ENCODE assay signal across 18 cellular contexts in the genomic region with DNA sequence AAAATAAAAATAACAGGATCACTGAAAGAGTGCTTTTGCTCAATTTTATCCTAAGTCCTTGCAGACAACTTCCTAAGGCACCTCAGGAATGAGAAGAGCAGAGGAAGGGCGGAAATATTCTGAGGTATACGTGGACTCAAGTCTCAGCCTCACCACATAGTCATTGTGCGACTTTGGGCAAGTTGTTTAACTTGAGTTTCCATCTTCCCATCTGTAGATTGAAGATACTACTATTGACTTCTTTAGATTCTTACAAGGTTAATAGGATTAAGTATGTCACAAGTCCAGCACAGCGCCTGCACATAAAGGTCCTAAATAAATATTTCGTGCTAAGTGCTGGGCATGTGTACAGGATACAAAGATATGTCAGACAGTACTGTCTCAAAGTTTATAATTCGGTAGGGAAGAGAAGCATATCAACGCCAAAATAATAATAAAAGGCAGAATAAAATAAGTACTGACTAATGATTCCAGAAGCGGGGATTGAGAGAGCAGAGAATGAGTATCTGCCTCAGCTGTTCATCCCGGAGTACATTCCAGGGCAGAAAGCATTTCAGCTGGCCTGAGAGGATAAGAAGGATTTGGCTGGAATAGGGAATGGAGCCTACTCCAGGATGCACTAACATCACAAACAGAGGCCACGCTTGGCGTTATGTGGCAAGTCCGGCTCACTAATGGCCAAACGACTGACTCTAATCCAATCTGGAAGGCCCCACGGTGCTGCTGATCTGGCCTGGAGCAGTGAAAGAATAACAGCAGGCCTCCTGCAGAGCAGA.
DNase-seq lines count a peak whose midpoint lies in the region; ATAC-seq and TF ChIP-seq lines count a peak whose summit lies in the region.
"Had no signal": no experiment of that assay in that cellular context is flagged by ENCODE, and none has a peak within 500 bp of the region (broad histone marks: within the 10 kb centered on the region; RNA-seq: fewer than 3 reads in every experiment).

No MANE protein-coding gene starts in this region.

- H3K36me3 ChIP-seq in sigmoid colon: no peaks in the 10 kb centered on the region
- H3K36me3 ChIP-seq: ascending aorta, uterus had no signal

- peaks cover 50% of the 10 kb centered on the region for H3K4me1 Mint-ChIP-seq in activated naive CD4-positive, alpha-beta T cell treated with anti-CD3 and anti-CD28 coated beads, Interleukin-2, amount 10 ng/mL, durations not matched to agents 7 days and 5 days
- peaks cover 56% of the 10 kb centered on the region for H3K4me1 Mint-ChIP-seq in WTC11
- peaks cover 29 to 47% of the 10 kb centered on the region in 2 donors for H3K4me1 Mint-ChIP-seq in stimulated activated naive B cell treated with anti-CD40 and anti-IgM and Interleukin-4, amounts not matched to agents 10 μg/mL and 1 μg/mL and 100 μg/mL, for 72 hours

- TF ChIP-seq EP300 in sigmoid colon (IDR thresholded peaks at IDR 0.05): no peak

- H3K9me3 Mint-ChIP-seq in activated naive CD4-positive, alpha-beta T cell treated with anti-CD3 and anti-CD28 coated beads, Interleukin-2, amount 10 ng/mL, durations not matched to agents 7 days and 5 days: peaks cover 22% of the 10 kb centered on the region
- H3K9me3 Mint-ChIP-seq in WTC11: no peaks in the 10 kb centered on the region
- peaks cover 0 to 2% of the 10 kb centered on the region in 2 donors for H3K9me3 Mint-ChIP-seq in stimulated activated naive B cell treated with anti-CD40 and anti-IgM and Interleukin-4, amounts not matched to agents 10 μg/mL and 1 μg/mL and 100 μg/mL, for 72 hours
- H3K9me3 Mint-ChIP-seq: dendritic cell treated with granulocyte-macrophage colony-stimulating factor and Interleukin-4, amounts not matched to agents 40 ng/mL and 50 ng/mL, for 4 days; stimulated activated naive CD8-positive, alpha-beta T cell treated with anti-CD3 and anti-CD28 coated beads, Interleukin-15, Interleukin-2, amounts not matched to agents 100 ng/mL and 50 ng/mL, for 24 hours; T-cell had no signal

- peaks cover 0 to 15% (median 6%) of the 10 kb centered on the region in 4 donors for H3K4me1 ChIP-seq in sigmoid colon
- H3K4me1 ChIP-seq: ascending aorta, uterus had no signal

- H3K27ac ChIP-seq in sigmoid colon: no peak overlapping the region
- H3K27ac ChIP-seq: ascending aorta, uterus had no signal

- H3K36me3 Mint-ChIP-seq in activated naive CD4-positive, alpha-beta T cell treated with anti-CD3 and anti-CD28 coated beads, Interleukin-2, amount 10 ng/mL, durations not matched to agents 7 days and 5 days: peaks cover 20% of the 10 kb centered on the region
- H3K36me3 Mint-ChIP-seq in WTC11: peaks cover 13% of the 10 kb centered on the region; the same call in 1 of the 2 replicates
- peaks cover 1 to 7% of the 10 kb centered on the region in 2 donors for H3K36me3 Mint-ChIP-seq in stimulated activated naive B cell treated with anti-CD40 and anti-IgM and Interleukin-4, amounts not matched to agents 10 μg/mL and 1 μg/mL and 100 μg/mL, for 72 hours
- H3K36me3 Mint-ChIP-seq: T-cell had no signal

- 88 to 95% methylated on average over 14 of the region's 14 CpGs for WGBS in sigmoid colon, 2 donors

- POLR2A ChIA-PET in WTC11 (lab: Charles Lee): no interaction called here

- TF ChIP-seq CTCF in WTC11 (IDR thresholded peaks at IDR 0.05) (no peak), fibroblast of villous mesenchyme (IDR thresholded peaks at IDR 0.05; ENCODE audit: insufficient read depth, low read depth, low read length) (no peak), sigmoid colon (IDR thresholded peaks at IDR 0.05) (no peak)

- H3K4me3 ChIP-seq in fibroblast of villous mesenchyme (ENCODE audit: low read depth, low read length) (no peak overlapping the region), sigmoid colon (no peak overlapping the region)
- H3K4me3 ChIP-seq: ascending aorta, mucosa of descending colon, spleen, uterus had no signal

- peak overlapping the region; percentile 76 for H3K27ac Mint-ChIP-seq in activated naive CD4-positive, alpha-beta T cell treated with anti-CD3 and anti-CD28 coated beads, Interleukin-2, amount 10 ng/mL, durations not matched to agents 7 days and 5 days
- peak overlapping the region; percentile 90 for H3K27ac Mint-ChIP-seq in WTC11
- peak overlapping the region; percentile 75 for H3K27ac Mint-ChIP-seq in stimulated activated naive B cell treated with anti-CD40 and anti-IgM and Interleukin-4, amounts not matched to agents 10 μg/mL and 1 μg/mL and 100 μg/mL, for 72 hours

- peak; percentile 18; the same call in 1 of the 2 replicates for ATAC-seq in WTC11
- ATAC-seq in stimulated activated naive B cell treated with anti-CD40 and anti-IgM and Interleukin-4, amounts not matched to agents 10 μg/mL and 1 μg/mL and 100 μg/mL, for 72 hours (replicated peaks): no peak
- ATAC-seq: mucosa of descending colon had no signal

- TF ChIP-seq POLR2A in sigmoid colon (IDR thresholded peaks at IDR 0.05): no peak

- no peaks in the 10 kb centered on the region for H3K9me3 ChIP-seq in sigmoid colon
- H3K9me3 ChIP-seq: ascending aorta, mucosa of descending colon, spleen, uterus had no signal

- CTCF ChIA-PET in activated naive CD4-positive, alpha-beta T cell treated with anti-CD3 and anti-CD28 coated beads, Interleukin-2, amount 10 ng/mL, durations not matched to agents 7 days and 5 days (lab: Charles Lee): no interaction called here
- CTCF ChIA-PET in WTC11 (lab: Charles Lee): no interaction called here

- no peak for DNase-seq in activated naive CD4-positive, alpha-beta T cell treated with anti-CD3 and anti-CD28 coated beads, Interleukin-2, amount 10 ng/mL, durations not matched to agents 7 days and 5 days
- no peak for DNase-seq in activated naive CD4-positive, alpha-beta T cell treated with Interleukin-2 at 50 U/mL for 16 hours
- DNase-seq in WTC11 (ENCODE audit: low spot score) (no peak), fibroblast of villous mesenchyme (ENCODE audit: low read depth) (peak; percentile 35), sigmoid colon (no peak), cerebellar cortex (ENCODE audit: low spot score) (no peak), NCI-H1436 treated with DMSO at 0.1 percent for 48 hours (lab: John Stamatoyannopoulos, UW) (no peak)
- no peak for DNase-seq in stimulated activated naive B cell treated with anti-CD40 and anti-IgM and Interleukin-4, amounts not matched to agents 10 μg/mL and 1 μg/mL and 100 μg/mL, for 72 hours
- DNase-seq: activated CD4-positive, alpha-beta T cell treated with anti-CD3 and anti-CD28 coated beads for 1 hour; Calu3; mucosa of descending colon; NCI-H1048; spleen; uterus had no signal

- H3K27me3 Mint-ChIP-seq in activated naive CD4-positive, alpha-beta T cell treated with anti-CD3 and anti-CD28 coated beads, Interleukin-2, amount 10 ng/mL, durations not matched to agents 7 days and 5 days: peaks cover 8% of the 10 kb centered on the region
- no peaks in the 10 kb centered on the region for H3K27me3 Mint-ChIP-seq in WTC11 (ENCODE audit: low read depth)
- H3K27me3 Mint-ChIP-seq in stimulated activated naive B cell treated with anti-CD40 and anti-IgM and Interleukin-4, amounts not matched to agents 10 μg/mL and 1 μg/mL and 100 μg/mL, for 72 hours: no peaks in the 10 kb centered on the region
- H3K27me3 Mint-ChIP-seq: stimulated activated naive CD8-positive, alpha-beta T cell treated with anti-CD3 and anti-CD28 coated beads, Interleukin-15, Interleukin-2, amounts not matched to agents 100 ng/mL and 50 ng/mL, for 24 hours; T-cell had no signal

- H3K4me3 Mint-ChIP-seq in activated naive CD4-positive, alpha-beta T cell treated with anti-CD3 and anti-CD28 coated beads, Interleukin-2, amount 10 ng/mL, durations not matched to agents 7 days and 5 days: no peak overlapping the region
- no peak overlapping the region for H3K4me3 Mint-ChIP-seq in WTC11
- peak overlapping the region in 1 of 2 donors; percentile 30 for H3K4me3 Mint-ChIP-seq in stimulated activated naive B cell treated with anti-CD40 and anti-IgM and Interleukin-4, amounts not matched to agents 10 μg/mL and 1 μg/mL and 100 μg/mL, for 72 hours
- H3K4me3 Mint-ChIP-seq: dendritic cell treated with granulocyte-macrophage colony-stimulating factor and Interleukin-4, amounts not matched to agents 40 ng/mL and 50 ng/mL, for 4 days; stimulated activated naive CD8-positive, alpha-beta T cell treated with anti-CD3 and anti-CD28 coated beads, Interleukin-15, Interleukin-2, amounts not matched to agents 100 ng/mL and 50 ng/mL, for 24 hours had no signal

- no peaks in the 10 kb centered on the region for H3K27me3 ChIP-seq in sigmoid colon
- H3K27me3 ChIP-seq: ascending aorta, spleen, uterus had no signal

- intact Hi-C loops in sigmoid colon (cut with DNase I): no loop called here

TF ChIP-seq in WTC11, 78 proteins besides CTCF, POLR2A, EP300 and RAD21 (continues in another document):
- no peak for TF ChIP-seq RORB (CRISPR knock-in tag; IDR thresholded peaks at IDR 0.05)
- TF ChIP-seq ZNF532 (CRISPR knock-in tag; IDR thresholded peaks at IDR 0.05; ENCODE audit: borderline replicate concordance): no peak
- no peak for TF ChIP-seq ELF4 (CRISPR knock-in tag; IDR thresholded peaks at IDR 0.05; ENCODE audit: low read depth)
- TF ChIP-seq NR2C2 (CRISPR knock-in tag; IDR thresholded peaks at IDR 0.05): no peak
